ENCODE assay signal across 2 cellular contexts in the genomic region with DNA sequence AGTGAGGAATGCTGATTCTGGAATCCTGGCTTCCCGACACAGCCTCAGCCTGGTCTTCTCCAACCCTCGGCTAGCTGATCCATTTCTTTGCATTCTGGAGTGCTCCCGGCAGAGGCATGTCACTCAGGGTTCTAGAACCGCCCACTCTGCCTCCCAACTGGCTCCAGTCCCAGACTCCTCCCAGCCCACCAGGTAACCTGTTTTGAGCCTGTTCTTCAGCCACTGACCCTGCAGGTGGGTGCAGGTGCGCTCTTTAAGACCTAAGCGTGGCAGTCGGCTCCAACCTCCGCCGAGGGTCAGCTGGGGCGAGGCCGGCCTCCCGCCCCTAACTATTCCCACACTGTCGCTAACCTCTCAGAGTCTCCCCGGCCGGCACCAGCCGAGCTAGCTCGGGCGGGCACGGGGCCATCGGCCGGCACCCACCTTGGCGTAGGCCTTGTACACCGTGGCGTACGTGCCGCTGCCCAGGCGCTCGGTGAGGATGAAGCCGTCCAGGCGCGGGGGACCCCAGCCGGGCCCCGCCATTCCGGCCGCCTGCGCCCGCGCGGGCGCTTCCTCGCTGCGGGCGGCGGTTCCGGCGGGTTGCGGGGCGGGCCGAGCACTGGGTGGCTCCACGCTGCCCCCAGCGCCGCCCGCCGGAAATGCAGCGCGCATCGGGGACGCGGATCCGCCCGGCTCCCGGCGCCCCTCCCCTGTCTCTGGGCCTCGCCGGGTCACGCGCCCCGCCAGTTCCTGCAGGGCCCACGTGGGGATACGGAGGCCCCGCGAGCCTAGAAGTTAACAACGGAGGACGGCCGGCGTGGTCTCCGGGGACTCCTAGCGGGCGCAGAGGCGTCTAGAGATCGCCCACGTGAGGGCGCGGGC.
TF ChIP-seq lines count a peak whose summit lies in the region.

Gene ULK3 (minus strand): TSS at position 576 of the 864 bp plus-strand sequence. CDS start 51 bp downstream, at position 525.

TF ChIP-seq in HCT116, 20 proteins besides CTCF, POLR2A, EP300 and RAD21 (continued from another document):
- TF ChIP-seq, protein P1, sequence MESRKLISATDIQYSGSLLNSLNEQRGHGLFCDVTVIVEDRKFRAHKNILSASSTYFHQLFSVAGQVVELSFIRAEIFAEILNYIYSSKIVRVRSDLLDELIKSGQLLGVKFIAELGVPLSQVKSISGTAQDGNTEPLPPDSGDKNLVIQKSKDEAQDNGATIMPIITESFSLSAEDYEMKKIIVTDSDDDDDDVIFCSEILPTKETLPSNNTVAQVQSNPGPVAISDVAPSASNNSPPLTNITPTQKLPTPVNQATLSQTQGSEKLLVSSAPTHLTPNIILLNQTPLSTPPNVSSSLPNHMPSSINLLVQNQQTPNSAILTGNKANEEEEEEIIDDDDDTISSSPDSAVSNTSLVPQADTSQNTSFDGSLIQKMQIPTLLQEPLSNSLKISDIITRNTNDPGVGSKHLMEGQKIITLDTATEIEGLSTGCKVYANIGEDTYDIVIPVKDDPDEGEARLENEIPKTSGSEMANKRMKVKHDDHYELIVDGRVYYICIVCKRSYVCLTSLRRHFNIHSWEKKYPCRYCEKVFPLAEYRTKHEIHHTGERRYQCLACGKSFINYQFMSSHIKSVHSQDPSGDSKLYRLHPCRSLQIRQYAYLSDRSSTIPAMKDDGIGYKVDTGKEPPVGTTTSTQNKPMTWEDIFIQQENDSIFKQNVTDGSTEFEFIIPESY (IDR thresholded peaks at IDR 0.05; ENCODE audit: extremely low read depth, insufficient replicate concordance, low read length) = no peak
- TF ChIP-seq EZH2 (IDR thresholded peaks at IDR 0.05) (no peak), JUND (IDR thresholded peaks at IDR 0.05) (no peak; the same call in 1 of the 2 replicates), EGR1 (IDR thresholded peaks at IDR 0.05; ENCODE audit: low read depth) (peak; percentile 72), CEBPB (IDR thresholded peaks at IDR 0.05; ENCODE audit: low read depth) (no peak), TCF7L2 (IDR thresholded peaks at IDR 0.05; ENCODE audit: borderline replicate concordance, extremely low read depth, insufficient read depth, insufficient read length) (no peak), YY1 (IDR thresholded peaks at IDR 0.05; ENCODE audit: extremely low read depth, insufficient replicate concordance, low read depth, low read length) (peak; percentile 26)
- TF ChIP-seq, protein P2, sequence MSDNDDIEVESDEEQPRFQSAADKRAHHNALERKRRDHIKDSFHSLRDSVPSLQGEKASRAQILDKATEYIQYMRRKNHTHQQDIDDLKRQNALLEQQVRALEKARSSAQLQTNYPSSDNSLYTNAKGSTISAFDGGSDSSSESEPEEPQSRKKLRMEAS (IDR thresholded peaks at IDR 0.05) = peak; percentile 96
- TF ChIP-seq, protein P3, sequence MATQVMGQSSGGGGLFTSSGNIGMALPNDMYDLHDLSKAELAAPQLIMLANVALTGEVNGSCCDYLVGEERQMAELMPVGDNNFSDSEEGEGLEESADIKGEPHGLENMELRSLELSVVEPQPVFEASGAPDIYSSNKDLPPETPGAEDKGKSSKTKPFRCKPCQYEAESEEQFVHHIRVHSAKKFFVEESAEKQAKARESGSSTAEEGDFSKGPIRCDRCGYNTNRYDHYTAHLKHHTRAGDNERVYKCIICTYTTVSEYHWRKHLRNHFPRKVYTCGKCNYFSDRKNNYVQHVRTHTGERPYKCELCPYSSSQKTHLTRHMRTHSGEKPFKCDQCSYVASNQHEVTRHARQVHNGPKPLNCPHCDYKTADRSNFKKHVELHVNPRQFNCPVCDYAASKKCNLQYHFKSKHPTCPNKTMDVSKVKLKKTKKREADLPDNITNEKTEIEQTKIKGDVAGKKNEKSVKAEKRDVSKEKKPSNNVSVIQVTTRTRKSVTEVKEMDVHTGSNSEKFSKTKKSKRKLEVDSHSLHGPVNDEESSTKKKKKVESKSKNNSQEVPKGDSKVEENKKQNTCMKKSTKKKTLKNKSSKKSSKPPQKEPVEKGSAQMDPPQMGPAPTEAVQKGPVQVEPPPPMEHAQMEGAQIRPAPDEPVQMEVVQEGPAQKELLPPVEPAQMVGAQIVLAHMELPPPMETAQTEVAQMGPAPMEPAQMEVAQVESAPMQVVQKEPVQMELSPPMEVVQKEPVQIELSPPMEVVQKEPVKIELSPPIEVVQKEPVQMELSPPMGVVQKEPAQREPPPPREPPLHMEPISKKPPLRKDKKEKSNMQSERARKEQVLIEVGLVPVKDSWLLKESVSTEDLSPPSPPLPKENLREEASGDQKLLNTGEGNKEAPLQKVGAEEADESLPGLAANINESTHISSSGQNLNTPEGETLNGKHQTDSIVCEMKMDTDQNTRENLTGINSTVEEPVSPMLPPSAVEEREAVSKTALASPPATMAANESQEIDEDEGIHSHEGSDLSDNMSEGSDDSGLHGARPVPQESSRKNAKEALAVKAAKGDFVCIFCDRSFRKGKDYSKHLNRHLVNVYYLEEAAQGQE (IDR thresholded peaks at IDR 0.05; ENCODE audit: low read depth) = no peak

TF ChIP-seq in neural cell, 6 proteins besides CTCF, POLR2A, EP300 and RAD21 (continued from another document):
- TF ChIP-seq, protein P3 (IDR thresholded peaks at IDR 0.05; ENCODE audit: borderline replicate concordance) = peak; percentile 68
- TF ChIP-seq MXI1 (conservative IDR thresholded peaks at IDR 0.05; ENCODE audit: poor library complexity, severe bottlenecking) (peak; percentile 94), SMC3 (conservative IDR thresholded peaks at IDR 0.05; ENCODE audit: poor library complexity) (peak; percentile 68)
